1 cellular context compared by ENCODE assay signal in genomic region chr11:117178210-117179034, GRCh38.
A peak's percentile ranks its signal among the peaks of the same experiment; 100 is the strongest.
TF ChIP-seq lines count a peak whose summit lies in the region.

Gene SIDT2, plus strand, starts transcription at chr11:117178743. Its CDS starts 521 bp downstream, at chr11:117179264.

TF ChIP-seq in K562, 482 proteins besides CTCF, POLR2A, EP300 and RAD21 (continued from another document and continues in another):
- TF ChIP-seq HINFP (tag; conservative IDR thresholded peaks at IDR 0.05; ENCODE audit: low read depth) = peak; percentile 85
- TF ChIP-seq SMARCB1 (IDR thresholded peaks at IDR 0.05; ENCODE audit: insufficient read length, low read depth) = no peak
- TF ChIP-seq RBM22 (IDR thresholded peaks at IDR 0.05; ENCODE audit: low read depth, low read length, poor library complexity, severe bottlenecking) = no peak
- TF ChIP-seq ETV6 (IDR thresholded peaks at IDR 0.05; ENCODE audit: borderline replicate concordance in 1 of 2, low read depth in 2 of 2, low read length in 1 of 2) = no peak
- TF ChIP-seq ETV6 (CRISPR knock-in tag; IDR thresholded peaks at IDR 0.05; ENCODE audit: borderline replicate concordance) = no peak
- TF ChIP-seq CBX2 (IDR thresholded peaks at IDR 0.05; ENCODE audit: insufficient read depth, low read length, poor library complexity, severe bottlenecking) = no peak
- TF ChIP-seq ILK (tag; IDR thresholded peaks at IDR 0.05; ENCODE audit: borderline replicate concordance, low read depth) = no peak
- TF ChIP-seq JUN (IDR thresholded peaks at IDR 0.05; ENCODE audit: borderline replicate concordance, low read depth, low read length) = peak; percentile 63
- no peak for TF ChIP-seq JUN (CRISPR knock-in tag; IDR thresholded peaks at IDR 0.05; ENCODE audit: borderline replicate concordance)
- no peak for TF ChIP-seq FIP1L1 (IDR thresholded peaks at IDR 0.05; ENCODE audit: low read depth, low read length, poor library complexity, severe bottlenecking)
- peak; percentile 87 for TF ChIP-seq NEUROD1 (IDR thresholded peaks at IDR 0.05; ENCODE audit: borderline replicate concordance, low read depth, low read length, partially characterized antibody)
- no peak; the same call in 1 of the 2 replicates for TF ChIP-seq SP1 (CRISPR knock-in tag; IDR thresholded peaks at IDR 0.05)
- TF ChIP-seq ZNF280A (IDR thresholded peaks at IDR 0.05; ENCODE audit: low read depth, partially characterized antibody) = no peak
- no peak for TF ChIP-seq AFF4 (CRISPR knock-in tag; IDR thresholded peaks at IDR 0.05)
- TF ChIP-seq HMG20A (CRISPR knock-in tag; conservative IDR thresholded peaks at IDR 0.05) = no peak
- no peak for TF ChIP-seq MCM2 (IDR thresholded peaks at IDR 0.05; ENCODE audit: low read depth)
- 0 out of 2 replicates have a peak, but pooled peaks have one; percentile 2 for TF ChIP-seq L3MBTL2 (IDR thresholded peaks at IDR 0.05)
- no peak for TF ChIP-seq SETDB1 (IDR thresholded peaks at IDR 0.05; ENCODE audit: low read length)
- TF ChIP-seq LCOR (CRISPR knock-in tag; IDR thresholded peaks at IDR 0.05) = no peak
- TF ChIP-seq ZNF586 (CRISPR knock-in tag; conservative IDR thresholded peaks at IDR 0.05) = no peak
- TF ChIP-seq ATF6 (CRISPR knock-in tag; IDR thresholded peaks at IDR 0.05) = no peak
- no peak for TF ChIP-seq ZKSCAN8 (CRISPR knock-in tag; IDR thresholded peaks at IDR 0.05)
- peak; percentile 50 for TF ChIP-seq MEIS2 (IDR thresholded peaks at IDR 0.05; ENCODE audit: partially characterized antibody)
- TF ChIP-seq TEAD2 (tag; IDR thresholded peaks at IDR 0.05) = no peak
- no peak for TF ChIP-seq ZNF347 (CRISPR knock-in tag; IDR thresholded peaks at IDR 0.05; ENCODE audit: low read depth)
- TF ChIP-seq SFPQ (IDR thresholded peaks at IDR 0.05; ENCODE audit: low read depth, low read length) = no peak
- 0 out of 2 replicates have a peak, but pooled peaks have one; percentile 17 for TF ChIP-seq RNF2 (IDR thresholded peaks at IDR 0.05)
- TF ChIP-seq MXD1 (CRISPR knock-in tag; IDR thresholded peaks at IDR 0.05; ENCODE audit: borderline replicate concordance, poor library complexity, severe bottlenecking) = no peak
- no peak for TF ChIP-seq ZBTB9 (CRISPR knock-in tag; IDR thresholded peaks at IDR 0.05)
- no peak for TF ChIP-seq PHTF2 (CRISPR knock-in tag; IDR thresholded peaks at IDR 0.05)
- TF ChIP-seq ZBTB17 (CRISPR knock-in tag; IDR thresholded peaks at IDR 0.05) = no peak
- TF ChIP-seq ZNF3 (CRISPR knock-in tag; IDR thresholded peaks at IDR 0.05) = no peak
- TF ChIP-seq PHF8 (IDR thresholded peaks at IDR 0.05; ENCODE audit: borderline replicate concordance, low read length) = peak; percentile 39; the same call in 1 of the 2 replicates
- TF ChIP-seq GTF3C2 (IDR thresholded peaks at IDR 0.05; ENCODE audit: borderline replicate concordance, extremely low read depth, insufficient read length) = no peak
- no peak for TF ChIP-seq CHD1 (IDR thresholded peaks at IDR 0.05; ENCODE audit: low read length)
- TF ChIP-seq ZNF354B (CRISPR knock-in tag; IDR thresholded peaks at IDR 0.05) = no peak
- TF ChIP-seq FUS (optimal IDR thresholded peaks at IDR 0.05; ENCODE audit: low read depth, low read length) = no peak
- no peak for TF ChIP-seq YBX1 (IDR thresholded peaks at IDR 0.05)
- 0 out of 4 replicates have a peak, but pooled peaks of 1 of the 2 experiments have one; percentile 42 for TF ChIP-seq ZMIZ1 (IDR thresholded peaks at IDR 0.05; ENCODE audit: low read depth in 2 of 2, low read length in 2 of 2)
- no peak for TF ChIP-seq IRF2 (CRISPR knock-in tag; IDR thresholded peaks at IDR 0.05)
- no peak for TF ChIP-seq SNIP1 (IDR thresholded peaks at IDR 0.05; ENCODE audit: low read depth)
- TF ChIP-seq ZC3H4 (CRISPR knock-in tag; IDR thresholded peaks at IDR 0.05; ENCODE audit: borderline replicate concordance) = no peak
- no peak for TF ChIP-seq HMG20B (CRISPR knock-in tag; IDR thresholded peaks at IDR 0.05)
